ENCODE assay signal across 27 cellular contexts in genomic region chr12:99154983-99155336, GRCh38.
DNase-seq lines count a peak whose midpoint lies in the region; ATAC-seq, FAIRE-seq and TF ChIP-seq lines count a peak whose summit lies in the region.
"Had no signal": no experiment of that assay in that cellular context is flagged by ENCODE, and none has a peak within 500 bp of the region (broad histone marks: within the 10 kb centered on the region; RNA-seq: fewer than 3 reads in every experiment).

No MANE protein-coding gene starts in this region.

- 27 to 32% methylated on average over 6 of the region's 6 CpGs for WGBS in heart right ventricle, 2 donors
- WGBS in ectodermal cell, 2 experiments = 32 to 33% methylated on average over 4 to 5 of the region's 6 CpGs

- peaks cover 25% of the 10 kb centered on the region for H3K79me2 ChIP-seq in neural cell (replicated peaks; ENCODE audit: insufficient read depth, low read length)
- H3K79me2 ChIP-seq: hepatocyte had no signal

- H3F3A ChIP-seq in neural cell (ENCODE audit: insufficient read depth, low read length, poor library complexity, severe bottlenecking) = peaks cover 4% of the 10 kb centered on the region

- H3K36me3 ChIP-seq in heart right ventricle (no peaks in the 10 kb centered on the region), ectodermal cell (ENCODE audit: control insufficient read depth, insufficient read depth, low read length) (no peaks in the 10 kb centered on the region), neural cell (ENCODE audit: insufficient read depth, low read length) (no peaks in the 10 kb centered on the region)

- peak overlapping the region; percentile 53 for H2AFZ ChIP-seq in neural cell (ENCODE audit: low read depth, low read length)
- H2AFZ ChIP-seq: hepatocyte had no signal

- peak; percentile 10 for TF ChIP-seq RAD21 in neural cell (conservative IDR thresholded peaks at IDR 0.05)

- no peaks in the 10 kb centered on the region for H4K20me1 ChIP-seq in neural cell (ENCODE audit: insufficient read depth)

- no peaks in the 10 kb centered on the region for H3K27me3 ChIP-seq in heart right ventricle
- H3K27me3 ChIP-seq in ectodermal cell (ENCODE audit: control insufficient read depth, insufficient read depth, low read length, poor library complexity, severe bottlenecking) = no peaks in the 10 kb centered on the region
- H3K27me3 ChIP-seq in neural cell (ENCODE audit: insufficient read depth, low read depth, low read length) = no peaks in the 10 kb centered on the region
- H3K27me3 ChIP-seq: hepatocyte had no signal

- TF ChIP-seq CTCF in heart right ventricle (IDR thresholded peaks at IDR 0.05) (no peak), neural cell (IDR thresholded peaks at IDR 0.05; ENCODE audit: poor library complexity, severe bottlenecking) (no peak)

- H3K27ac ChIP-seq in heart right ventricle (peak overlapping the region in 3 of 10 donors; percentile 27 to 52 (median 33)), ectodermal cell (ENCODE audit: insufficient read depth, low read depth, low read length, poor library complexity, severe bottlenecking) (peak overlapping the region; percentile 28), neural cell (ENCODE audit: low read length) (peak overlapping the region; percentile 96)
- H3K27ac ChIP-seq: hepatocyte, HL-60 had no signal

- H3K4me3 ChIP-seq in heart right ventricle = peak overlapping the region in 8 of 10 donors; percentile 9 to 47 (median 28)
- no peak overlapping the region for H3K4me3 ChIP-seq in ectodermal cell (ENCODE audit: insufficient read depth, low read depth, low read length)
- H3K4me3 ChIP-seq in neural cell (ENCODE audit: low read length) = peak overlapping the region; percentile 70
- H3K4me3 ChIP-seq: GM12878, hepatocyte had no signal

- FAIRE-seq in urothelium cell line (lab: Jason Lieb, UNC) = no peak
- FAIRE-seq: A204.1, frontal cortex, GM12878, TTC549 had no signal

- no peak for DNase-seq in heart right ventricle
- no peak for DNase-seq in Right ventricle myocardium superior
- DNase-seq in DMS79 treated with DMSO at 0.1 percent for 48 hours (lab: John Stamatoyannopoulos, UW) = no peak
- no peak for DNase-seq in urothelium cell line (ENCODE audit: low spot score)
- no peak for DNase-seq in GF-D8 (lab: John Stamatoyannopoulos, UW)
- no peak for DNase-seq in NCI-H524 (lab: John Stamatoyannopoulos, UW)
- DNase-seq: activated gamma-delta T cell treated with Interleukin-2 at 50 U/mL for 16 hours; activated naive CD8-positive, alpha-beta T cell treated with anti-CD3 and anti-CD28 coated beads, Interleukin-2, amount 10 ng/mL, durations not matched to agents 7 days and 5 days; activated T-cell treated with anti-CD3 and anti-CD28 coated beads, Interleukin-2, amount 50 U/mL, for 4 hours; CD8-positive, alpha-beta memory T cell; EL; H7; Karpas-422; NCI-H2029; SHP77; stimulated activated CD4-positive, alpha-beta T cell treated with anti-CD3 and anti-CD28 coated beads, Interleukin-4, amount 100 ng/mL, for 4 hours; T-helper 17 cell; trophoblast cell had no signal

- H3K4me2 ChIP-seq in neural cell (ENCODE audit: low read length) = peak overlapping the region; percentile 70
- H3K4me2 ChIP-seq: hepatocyte had no signal

- ATAC-seq in heart right ventricle (no peak), Right ventricle myocardium superior (ENCODE audit: poor library complexity) (no peak)
- ATAC-seq: activated T-cell treated with anti-CD3 and anti-CD28 coated beads, Interleukin-2, amount 50 U/mL, for 4 hours; GM12878; Panc1; T-helper 17 cell had no signal

- H3K4me1 ChIP-seq in heart right ventricle = peaks cover 0 to 11% (median 0%) of the 10 kb centered on the region in 9 donors
- peaks cover 14% of the 10 kb centered on the region for H3K4me1 ChIP-seq in ectodermal cell (ENCODE audit: control insufficient read depth, insufficient read depth, low read length)

- H3K9me3 ChIP-seq in heart right ventricle = peaks cover 0 to 11% (median 0%) of the 10 kb centered on the region in 11 donors
- no peaks in the 10 kb centered on the region for H3K9me3 ChIP-seq in ectodermal cell (ENCODE audit: control insufficient read depth, low read length)
- H3K9me3 ChIP-seq in neural cell (ENCODE audit: low read length) = peaks cover 4% of the 10 kb centered on the region

- peak; percentile 2 for TF ChIP-seq EP300 in neural cell (conservative IDR thresholded peaks at IDR 0.05; ENCODE audit: poor library complexity, severe bottlenecking)

- no peaks in the 10 kb centered on the region for H3K9me2 ChIP-seq in neural cell (ENCODE audit: insufficient read depth, low read length)

- peak overlapping the region; percentile 69 for H3K9ac ChIP-seq in neural cell (ENCODE audit: low read length)

- intact Hi-C loops in heart right ventricle (cut with DNase I) = loop anchor here in 1 of 10 donors (5.0 kb wide), 1 partner anchor 1477 kb away; no protein-coding TSS in a partner anchor
- intact Hi-C loops in Right ventricle myocardium superior (cut with DNase I) = no loop called here

TF ChIP-seq in neural cell, 6 proteins besides CTCF, POLR2A, EP300 and RAD21:
- TF ChIP-seq POLR2AphosphoS5 (IDR thresholded peaks at IDR 0.05) (no peak), EZH2 (IDR thresholded peaks at IDR 0.05; ENCODE audit: borderline replicate concordance, insufficient read depth, low read length, poor library complexity, severe bottlenecking) (no peak), REST (IDR thresholded peaks at IDR 0.05; ENCODE audit: borderline replicate concordance) (peak; percentile 3), SMC3 (conservative IDR thresholded peaks at IDR 0.05; ENCODE audit: poor library complexity) (no peak)
